ENCODE assay signal across 28 cellular contexts in genomic region chr16:84540194-84540593, GRCh38.
"Had no signal": no experiment of that assay in that cellular context is flagged by ENCODE, and none has a peak within 500 bp of the region (broad histone marks: within the 10 kb centered on the region; RNA-seq: fewer than 3 reads in every experiment).

No MANE protein-coding gene starts in this region.

- H3K36me3 Mint-ChIP-seq: natural killer cell treated with Interleukin-12 subunit alpha and Interleukin-12 subunit beta and Interleukin-15 and Interleukin-18, amount 100 ng/mL, for 72 hours; stimulated activated memory B cell treated with anti-CD40 and anti-IgM and Interleukin-4, amounts not matched to agents 10 μg/mL and 1 μg/mL and 100 μg/mL, for 72 hours; type B pancreatic cell had no signal

- H3K27me3 Mint-ChIP-seq: naive thymus-derived CD4-positive, alpha-beta T cell; stimulated activated naive CD8-positive, alpha-beta T cell treated with anti-CD3 and anti-CD28 coated beads, Interleukin-15, amount 100 ng/mL, for 72 hours; type B pancreatic cell had no signal

- H3K9me3 Mint-ChIP-seq: immature natural killer cell; natural killer cell treated with Interleukin-12 subunit alpha and Interleukin-12 subunit beta and Interleukin-15 and Interleukin-18, amount 100 ng/mL, for 72 hours; stimulated activated naive CD8-positive, alpha-beta T cell treated with anti-CD3 and anti-CD28 coated beads, Interleukin-15, amount 100 ng/mL, for 72 hours; type B pancreatic cell had no signal

- H3K27ac Mint-ChIP-seq: natural killer cell treated with Interleukin-12 subunit alpha and Interleukin-12 subunit beta and Interleukin-15 and Interleukin-18, amount 100 ng/mL, for 72 hours; stimulated activated memory B cell treated with anti-CD40 and anti-IgM and Interleukin-4, amounts not matched to agents 10 μg/mL and 1 μg/mL and 100 μg/mL, for 72 hours; type B pancreatic cell had no signal

- ATAC-seq: mucosa of descending colon; naive thymus-derived CD4-positive, alpha-beta T cell; natural killer cell treated with Interleukin-12 subunit alpha and Interleukin-12 subunit beta and Interleukin-15 and Interleukin-18, amount 100 ng/mL, for 72 hours; pancreas; right cardiac atrium; stimulated activated memory B cell treated with anti-CD40 and anti-IgM and Interleukin-4, amounts not matched to agents 10 μg/mL and 1 μg/mL and 100 μg/mL, for 72 hours; stimulated activated naive CD8-positive, alpha-beta T cell treated with anti-CD3 and anti-CD28 coated beads, Interleukin-15, amount 100 ng/mL, for 72 hours had no signal

- H3K4me1 ChIP-seq: left ventricle myocardium inferior, pancreas, sigmoid colon, uterus had no signal

- H3K9me3 ChIP-seq: left ventricle myocardium inferior, mucosa of descending colon, pancreas, prostate gland, sigmoid colon, tibial nerve, uterus had no signal

- H3K4me3 Mint-ChIP-seq: immature natural killer cell; naive thymus-derived CD4-positive, alpha-beta T cell; natural killer cell treated with Interleukin-12 subunit alpha and Interleukin-12 subunit beta and Interleukin-15 and Interleukin-18, amount 100 ng/mL, for 72 hours; stimulated activated memory B cell treated with anti-CD40 and anti-IgM and Interleukin-4, amounts not matched to agents 10 μg/mL and 1 μg/mL and 100 μg/mL, for 72 hours; stimulated activated naive CD8-positive, alpha-beta T cell treated with anti-CD3 and anti-CD28 coated beads, Interleukin-15, amount 100 ng/mL, for 72 hours; type B pancreatic cell had no signal

- H3K36me3 ChIP-seq: left ventricle myocardium inferior, pancreas, prostate gland, sigmoid colon, tibial nerve, uterus had no signal

- H3K4me1 Mint-ChIP-seq: immature natural killer cell had no signal

- DNase-seq: hypothalamus; immature natural killer cell; kidney; left ventricle myocardium inferior; midbrain; naive thymus-derived CD4-positive, alpha-beta T cell; nucleus accumbens; pancreas; retina; sigmoid colon; small intestine; stimulated activated CD4-positive, alpha-beta T cell treated with anti-CD3 and anti-CD28 coated beads, Interleukin-1b, Interleukin-23, amount 100 ng/mL, for 48 hours; stimulated activated CD4-positive, alpha-beta T cell treated with anti-CD3 and anti-CD28 coated beads, Interleukin-2, amount 100 ng/mL, for 48 hours; stimulated activated CD4-positive, alpha-beta T cell treated with anti-CD3 and anti-CD28 coated beads, Interleukin-4, amount 100 ng/mL, for 4 hours; stimulated activated CD8-positive, alpha-beta memory T cell treated with anti-CD3 and anti-CD28 coated beads, Interleukin-4, amount 100 ng/mL, for 48 hours; stimulated activated naive CD4-positive, alpha-beta T cell treated with Interleukin-2 at 50 U/mL for 16 hours; stimulated activated naive CD8-positive, alpha-beta T cell treated with anti-CD3 and anti-CD28 coated beads, Interleukin-15, amount 100 ng/mL, for 72 hours; substantia nigra; uterus had no signal

- H3K4me3 ChIP-seq: left ventricle myocardium inferior, lung, mucosa of descending colon, pancreas, prostate gland, sigmoid colon, tibial nerve, uterus had no signal

- H3K27me3 ChIP-seq: pancreas, uterus had no signal

- H3K27ac ChIP-seq: left ventricle myocardium inferior, pancreas, prostate gland, sigmoid colon, tibial nerve, uterus had no signal

- FAIRE-seq: islet of Langerhans, kidney, pancreas, small intestine had no signal
